In genomic region chr2:127000937-127001336, GRCh38 we compare ENCODE assay signal across 20 cellular contexts.
A peak's percentile ranks its signal among the peaks of the same experiment; 100 is the strongest.
DNase-seq lines count a peak whose midpoint lies in the region; ATAC-seq and TF ChIP-seq lines count a peak whose summit lies in the region.
"Had no signal": no experiment of that assay in that cellular context is flagged by ENCODE, and none has a peak within 500 bp of the region (broad histone marks: within the 10 kb centered on the region; RNA-seq: fewer than 3 reads in every experiment).

No MANE protein-coding gene starts in this region.

- DNase-seq in activated CD4-positive, alpha-beta T cell treated with anti-CD3 and anti-CD28 coated beads for 36 hours, result peak; percentile 28
- DNase-seq in activated CD4-positive, alpha-beta T cell treated with anti-CD3 and anti-CD28 coated beads for 4 hours, result no peak
- DNase-seq in activated CD8-positive, alpha-beta T cell treated with anti-CD3 and anti-CD28 coated beads, Interleukin-2, amount 10 ng/mL, durations not matched to agents 7 days and 5 days, result no peak
- DNase-seq in osteocyte (ENCODE audit: extremely low spot score, unreplicated experiment), result peak; percentile 13
- DNase-seq in stimulated activated CD4-positive, alpha-beta T cell treated with anti-CD3 and anti-CD28 coated beads, Interleukin-4, amount 100 ng/mL, for 1 hour, result no peak
- no peak for DNase-seq in osteoblast (ENCODE audit: insufficient read length, low spot score, missing footprints)
- no peak for DNase-seq in NK-92 treated with Interleukin-12 subunit alpha and Interleukin-12 subunit beta, amount 100 ng/mL, for 24 hours (lab: John Stamatoyannopoulos, UW)
- DNase-seq: activated CD4-positive, alpha-beta T cell treated with anti-CD3 and anti-CD28 coated beads, Interleukin-2, amount 50 U/mL, for 1 hour; anterior cingulate cortex; NCI-H1417 treated with DMSO at 0.1 percent for 48 hours; NCI-H2171 treated with DMSO at 0.1 percent for 48 hours; SJCRH30; T-helper 9 cell; thyroid gland had no signal

- no peaks in the 10 kb centered on the region for H3K9me3 ChIP-seq in osteoblast (ENCODE audit: low read depth, low read length)
- H3K9me3 ChIP-seq: BLaER1, gastroesophageal sphincter, SJCRH30, thyroid gland had no signal

- no peak overlapping the region for H3K4me2 ChIP-seq in osteoblast (ENCODE audit: insufficient read depth, low read length)
- H3K4me2 ChIP-seq: BLaER1 had no signal

- CTCF ChIA-PET in activated CD4-positive, alpha-beta T cell treated with anti-CD3 and anti-CD28 coated beads for 36 hours (lab: Charles Lee), result interaction anchor here (1.0 to 1.1 kb wide), 2 partner anchors 29 to 49 kb away, joined by 3 to 4 read pairs; no protein-coding TSS in a partner anchor
- CTCF ChIA-PET in activated CD8-positive, alpha-beta T cell treated with anti-CD3 and anti-CD28 coated beads, Interleukin-2, amount 10 ng/mL, durations not matched to agents 7 days and 5 days (lab: Charles Lee), result no interaction called here

- H3K27ac ChIP-seq in osteoblast (ENCODE audit: low read depth, low read length), result no peak overlapping the region
- H3K27ac ChIP-seq: BLaER1, gastroesophageal sphincter, parathyroid adenoma, SJCRH30, skin epidermis, thyroid gland had no signal

- POLR2A ChIA-PET in activated CD4-positive, alpha-beta T cell treated with anti-CD3 and anti-CD28 coated beads for 36 hours (lab: Charles Lee), result no interaction called here
- POLR2A ChIA-PET in activated CD8-positive, alpha-beta T cell treated with anti-CD3 and anti-CD28 coated beads, Interleukin-2, amount 10 ng/mL, durations not matched to agents 7 days and 5 days (lab: Charles Lee), result no interaction called here

- no peaks in the 10 kb centered on the region for H3K27me3 Mint-ChIP-seq in activated CD4-positive, alpha-beta T cell treated with anti-CD3 and anti-CD28 coated beads for 36 hours
- peaks cover 15% of the 10 kb centered on the region for H3K27me3 Mint-ChIP-seq in activated CD8-positive, alpha-beta T cell treated with anti-CD3 and anti-CD28 coated beads, Interleukin-2, amount 10 ng/mL, durations not matched to agents 7 days and 5 days (ENCODE audit: low read depth)
- H3K27me3 Mint-ChIP-seq in osteocyte (ENCODE audit: unreplicated experiment), result peaks cover 39% of the 10 kb centered on the region

- no peak overlapping the region for H2AFZ ChIP-seq in osteoblast (ENCODE audit: low read length)
- H2AFZ ChIP-seq: parathyroid adenoma had no signal

- H3K36me3 ChIP-seq in osteoblast (ENCODE audit: insufficient read depth, low read length), result no peaks in the 10 kb centered on the region
- H3K36me3 ChIP-seq: BLaER1, gastroesophageal sphincter, SJCRH30, thyroid gland had no signal

- intact Hi-C loops in activated CD4-positive, alpha-beta T cell treated with anti-CD3 and anti-CD28 coated beads for 36 hours (cut with DNase I, micrococcal nuclease), result no loop called here

- peak; percentile 98 for ATAC-seq in activated CD4-positive, alpha-beta T cell treated with anti-CD3 and anti-CD28 coated beads for 36 hours
- peak; percentile 55 for ATAC-seq in HG02973 (IDR thresholded peaks at IDR 0.05; ENCODE audit: unreplicated experiment)
- ATAC-seq in activated CD8-positive, alpha-beta T cell treated with anti-CD3 and anti-CD28 coated beads, Interleukin-2, amount 10 ng/mL, durations not matched to agents 7 days and 5 days, result peak; percentile 27
- ATAC-seq: gastroesophageal sphincter had no signal

- H3K27ac Mint-ChIP-seq in activated CD4-positive, alpha-beta T cell treated with anti-CD3 and anti-CD28 coated beads for 36 hours, result no peak overlapping the region
- no peak overlapping the region for H3K27ac Mint-ChIP-seq in activated CD8-positive, alpha-beta T cell treated with anti-CD3 and anti-CD28 coated beads, Interleukin-2, amount 10 ng/mL, durations not matched to agents 7 days and 5 days
- H3K27ac Mint-ChIP-seq in osteocyte (ENCODE audit: unreplicated experiment), result no peak overlapping the region
- H3K27ac Mint-ChIP-seq: activated T-helper 2 cell treated with anti-CD3 and anti-CD28 coated beads, Interferon-gamma antibody, Interleukin-2, Interleukin-4, amounts not matched to agents 10 μg/mL and 5 μg/mL and 100 μg/mL, durations not matched to agents 14 hours and 24 hours and 36 hours had no signal

- no peaks in the 10 kb centered on the region for H4K20me1 ChIP-seq in osteoblast (ENCODE audit: insufficient read depth, low read length)
- H4K20me1 ChIP-seq: BLaER1 had no signal

- H3K9me3 Mint-ChIP-seq in activated CD4-positive, alpha-beta T cell treated with anti-CD3 and anti-CD28 coated beads for 36 hours (ENCODE audit: low read depth), result no peaks in the 10 kb centered on the region
- no peaks in the 10 kb centered on the region for H3K9me3 Mint-ChIP-seq in activated CD8-positive, alpha-beta T cell treated with anti-CD3 and anti-CD28 coated beads, Interleukin-2, amount 10 ng/mL, durations not matched to agents 7 days and 5 days (ENCODE audit: insufficient read depth)
- H3K9me3 Mint-ChIP-seq in osteocyte (ENCODE audit: unreplicated experiment), result no peaks in the 10 kb centered on the region
- H3K9me3 Mint-ChIP-seq: activated T-helper 2 cell treated with anti-CD3 and anti-CD28 coated beads, Interferon-gamma antibody, Interleukin-2, Interleukin-4, amounts not matched to agents 10 μg/mL and 5 μg/mL and 100 μg/mL, durations not matched to agents 14 hours and 24 hours and 36 hours had no signal

- no peaks in the 10 kb centered on the region for H3K4me1 ChIP-seq in osteoblast (ENCODE audit: insufficient read depth, low read length)
- H3K4me1 ChIP-seq: gastroesophageal sphincter, parathyroid adenoma, SJCRH30, thyroid gland had no signal

- H3K4me3 Mint-ChIP-seq in activated CD4-positive, alpha-beta T cell treated with anti-CD3 and anti-CD28 coated beads for 36 hours, result no peak overlapping the region
- no peak overlapping the region for H3K4me3 Mint-ChIP-seq in activated CD8-positive, alpha-beta T cell treated with anti-CD3 and anti-CD28 coated beads, Interleukin-2, amount 10 ng/mL, durations not matched to agents 7 days and 5 days
- H3K4me3 Mint-ChIP-seq in osteocyte (ENCODE audit: unreplicated experiment), result no peak overlapping the region

- no peak for TF ChIP-seq CTCF in osteocyte (IDR thresholded peaks at IDR 0.05)
- TF ChIP-seq CTCF in osteoblast (IDR thresholded peaks at IDR 0.05; ENCODE audit: extremely low read depth, low read depth, low read length), result no peak

- H3K4me3 ChIP-seq in osteoblast (ENCODE audit: insufficient read depth, low read length), result no peak overlapping the region
- H3K4me3 ChIP-seq: BLaER1, gastroesophageal sphincter, SJCRH30, skin epidermis, thyroid gland had no signal

- H3K36me3 Mint-ChIP-seq in activated CD4-positive, alpha-beta T cell treated with anti-CD3 and anti-CD28 coated beads for 36 hours (ENCODE audit: low read depth), result no peaks in the 10 kb centered on the region
- H3K36me3 Mint-ChIP-seq in activated CD8-positive, alpha-beta T cell treated with anti-CD3 and anti-CD28 coated beads, Interleukin-2, amount 10 ng/mL, durations not matched to agents 7 days and 5 days (ENCODE audit: low read depth), result no peaks in the 10 kb centered on the region
- H3K36me3 Mint-ChIP-seq in osteocyte (ENCODE audit: unreplicated experiment), result no peaks in the 10 kb centered on the region

- H3K4me1 Mint-ChIP-seq in activated CD4-positive, alpha-beta T cell treated with anti-CD3 and anti-CD28 coated beads for 36 hours, result no peaks in the 10 kb centered on the region
- no peaks in the 10 kb centered on the region for H3K4me1 Mint-ChIP-seq in activated CD8-positive, alpha-beta T cell treated with anti-CD3 and anti-CD28 coated beads, Interleukin-2, amount 10 ng/mL, durations not matched to agents 7 days and 5 days (ENCODE audit: low read depth)
- H3K4me1 Mint-ChIP-seq in osteocyte (ENCODE audit: unreplicated experiment), result no peaks in the 10 kb centered on the region

- peaks cover 6% of the 10 kb centered on the region for H3K27me3 ChIP-seq in osteoblast (ENCODE audit: insufficient read depth, low read length)
- H3K27me3 ChIP-seq: BLaER1, gastroesophageal sphincter, thyroid gland had no signal

- no peaks in the 10 kb centered on the region for H3K79me2 ChIP-seq in osteoblast (ENCODE audit: insufficient read depth, low read length)
- H3K79me2 ChIP-seq: parathyroid adenoma had no signal

Comparison
In these comparisons a context has a peak if more than half of its experiments do, and no peak if none do; other contexts are left out.
1. DNase-seq: peak in activated CD4-positive, alpha-beta T cell treated with anti-CD3 and anti-CD28 coated beads for 36 hours (single experiment) and osteocyte (single experiment); none in activated CD4-positive, alpha-beta T cell treated with anti-CD3 and anti-CD28 coated beads for 4 hours (0 of 2), activated CD8-positive, alpha-beta T cell treated with anti-CD3 and anti-CD28 coated beads, Interleukin-2, amount 10 ng/mL, durations not matched to agents 7 days and 5 days (single experiment), stimulated activated CD4-positive, alpha-beta T cell treated with anti-CD3 and anti-CD28 coated beads, Interleukin-4, amount 100 ng/mL, for 1 hour (single experiment), osteoblast (single experiment) and NK-92 treated with Interleukin-12 subunit alpha and Interleukin-12 subunit beta, amount 100 ng/mL, for 24 hours (single experiment).
2. ATAC-seq: peak in every context shown above with its lines; median percentile 98 in activated CD4-positive, alpha-beta T cell treated with anti-CD3 and anti-CD28 coated beads for 36 hours; 55 in HG02973; 27 in activated CD8-positive, alpha-beta T cell treated with anti-CD3 and anti-CD28 coated beads, Interleukin-2, amount 10 ng/mL, durations not matched to agents 7 days and 5 days.